ENCODE assay signal across 13 cellular contexts in the genomic region with DNA sequence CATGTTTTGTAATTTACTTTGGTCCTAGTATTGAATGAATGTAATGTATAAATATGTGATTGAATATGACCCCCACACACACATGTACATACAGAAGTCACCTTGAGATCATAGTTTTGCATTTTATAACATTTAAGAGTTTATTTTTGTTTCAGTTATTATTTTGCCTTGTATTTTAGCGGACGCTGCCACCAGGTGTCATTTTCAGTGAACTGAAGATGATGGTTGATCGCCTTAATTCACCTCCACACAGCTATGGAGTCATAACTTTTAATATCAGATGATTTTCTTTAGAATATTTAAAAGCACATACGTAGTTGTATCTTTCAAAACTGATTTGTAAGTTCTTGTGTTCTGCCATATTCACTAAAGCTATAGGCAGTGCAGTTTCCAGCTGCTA.
A peak's percentile ranks its signal among the peaks of the same experiment; 100 is the strongest.
DNase-seq lines count a peak whose midpoint lies in the region; ATAC-seq and TF ChIP-seq lines count a peak whose summit lies in the region.
"Had no signal": no experiment of that assay in that cellular context is flagged by ENCODE, and none has a peak within 500 bp of the region (broad histone marks: within the 10 kb centered on the region; RNA-seq: fewer than 3 reads in every experiment).

No MANE protein-coding gene starts in this region.

- no peak overlapping the region for H3K4me3 ChIP-seq in cardiac muscle cell
- H3K4me3 ChIP-seq in epithelial cell of esophagus (ENCODE audit: low read length), result no peak overlapping the region
- H3K4me3 ChIP-seq in retinal pigment epithelial cell (ENCODE audit: low read length), result no peak overlapping the region
- H3K4me3 ChIP-seq in suprapubic skin, result no peak overlapping the region
- H3K4me3 ChIP-seq: MG63, SJCRH30 had no signal

- no peak for TF ChIP-seq POLR2A in suprapubic skin (IDR thresholded peaks at IDR 0.05)

- no peak overlapping the region for H3K27ac ChIP-seq in cardiac muscle cell
- no peak overlapping the region for H3K27ac ChIP-seq in suprapubic skin
- no peak overlapping the region for H3K27ac ChIP-seq in caudate nucleus (ENCODE audit: low read depth, low read length)
- H3K27ac ChIP-seq: SJCRH30 had no signal

- H3K27me3 ChIP-seq in cardiac muscle cell (no peaks in the 10 kb centered on the region), suprapubic skin (no peaks in the 10 kb centered on the region)
- H3K27me3 ChIP-seq: MG63, SJCRH30 had no signal

- TF ChIP-seq CTCF in cardiac muscle cell (IDR thresholded peaks at IDR 0.05; ENCODE audit: low read depth, low read length) (peak; percentile 15), epithelial cell of esophagus (IDR thresholded peaks at IDR 0.05; ENCODE audit: insufficient read depth, low read depth, low read length, missing control alignments) (peak; percentile 19), retinal pigment epithelial cell (conservative IDR thresholded peaks at IDR 0.05; ENCODE audit: low read depth, low read length) (peak; percentile 27), suprapubic skin (IDR thresholded peaks at IDR 0.05) (no peak)

- H3K4me1 ChIP-seq in cardiac muscle cell (ENCODE audit: low read depth) (no peaks in the 10 kb centered on the region), suprapubic skin (no peaks in the 10 kb centered on the region)
- H3K4me1 ChIP-seq: SJCRH30 had no signal

- WGBS in suprapubic skin, result 83% methylated on average over 4 of the region's 4 CpGs

- intact Hi-C loops in Right ventricle myocardium inferior (cut with DNase I), result no loop called here

- DNase-seq in cardiac muscle cell (ENCODE audit: low read depth in 1 of 2, low spot score in 1 of 2) (peak in 1 of 2 donors; percentile 15), Right ventricle myocardium inferior (ENCODE audit: missing footprints) (no peak), NCI-H69 (lab: John Stamatoyannopoulos, UW) (peak; percentile 11), epithelial cell of esophagus (ENCODE audit: low read depth) (peak; percentile 23), retinal pigment epithelial cell (ENCODE audit: low read depth) (no peak), suprapubic skin (ENCODE audit: low spot score in 2 of 2) (no peak), DMS79 treated with DMSO at 0.1 percent for 48 hours (lab: John Stamatoyannopoulos, UW) (no peak), caudate nucleus (lab: John Stamatoyannopoulos, UW) (no peak)
- DNase-seq: CD4-positive, alpha-beta memory T cell; cortex of kidney; MG63; stimulated activated naive CD4-positive, alpha-beta T cell treated with Interleukin-2 at 50 U/mL for 16 hours had no signal

- H3K9me3 ChIP-seq in cardiac muscle cell (ENCODE audit: low read depth) (no peaks in the 10 kb centered on the region), suprapubic skin (no peaks in the 10 kb centered on the region)
- H3K9me3 ChIP-seq: SJCRH30 had no signal

- ATAC-seq in Right ventricle myocardium inferior, result no peak

- TF ChIP-seq EP300 in suprapubic skin (IDR thresholded peaks at IDR 0.05), result no peak

- H3K36me3 ChIP-seq in cardiac muscle cell, result peaks cover 24% of the 10 kb centered on the region
- peaks cover 60% of the 10 kb centered on the region for H3K36me3 ChIP-seq in suprapubic skin

Comparison
In these comparisons a context has a peak if more than half of its experiments do, and no peak if none do; other contexts are left out.
1. DNase-seq: peak in NCI-H69 (single experiment) and epithelial cell of esophagus (single experiment); none in Right ventricle myocardium inferior (single experiment), retinal pigment epithelial cell (single experiment), suprapubic skin (0 of 2), DMS79 treated with DMSO at 0.1 percent for 48 hours (single experiment) and caudate nucleus (0 of 61).
2. CTCF ChIP-seq: peak in cardiac muscle cell (single experiment), epithelial cell of esophagus (single experiment) and retinal pigment epithelial cell (single experiment); none in suprapubic skin (0 of 2).